Comparison of ENCODE assay signal across 11 cellular contexts in the genomic region with DNA sequence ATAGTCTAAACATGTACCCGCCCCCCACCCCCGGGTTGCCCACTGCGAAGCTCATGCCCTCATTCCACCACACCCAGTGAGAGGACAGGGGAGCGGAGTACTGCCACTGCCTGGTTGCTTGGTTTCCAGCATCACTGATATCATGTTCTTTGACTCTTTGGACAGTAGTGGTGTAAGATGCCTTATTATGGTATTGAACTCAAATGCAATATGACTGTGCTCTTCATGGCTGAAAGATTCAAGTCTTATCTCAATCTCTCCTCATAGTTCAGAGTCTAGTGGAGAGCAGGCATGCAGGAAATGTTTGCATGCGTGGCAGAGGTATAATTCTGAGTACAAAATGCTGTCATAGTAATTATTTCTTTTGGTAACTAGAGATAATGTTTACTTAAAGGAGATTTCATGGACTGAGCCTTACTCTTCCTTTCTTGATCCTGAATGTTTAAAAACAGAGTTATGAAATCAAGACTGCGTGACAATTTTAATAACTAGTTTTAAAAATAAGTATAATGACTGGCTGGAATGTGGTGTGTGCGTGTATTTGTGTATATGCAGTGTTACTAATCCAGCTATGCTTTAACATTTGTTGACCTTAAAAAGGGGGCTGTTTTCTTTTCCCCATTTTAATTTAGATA. TPM values are rescaled to one million over a fixed set of nuclear protein-coding genes. Genes with fewer than 3 reads are reported as not detected.
DNase-seq lines count a peak whose midpoint lies in the region; TF ChIP-seq lines count a peak whose summit lies in the region.
"Not testable (repeated sequence)": the region's sequence is repeated elsewhere in the genome, so short reads cannot be mapped to it uniquely, and the experiment has no call there.
"Had no signal": no experiment of that assay in that cellular context is flagged by ENCODE, and none has a peak within 500 bp of the region (broad histone marks: within the 10 kb centered on the region; RNA-seq: fewer than 3 reads in every experiment).

No MANE protein-coding gene starts in this region.

- not testable (repeated sequence) for H3K36me3 Mint-ChIP-seq in osteocyte (ENCODE audit: unreplicated experiment)
- H3K36me3 Mint-ChIP-seq in type B pancreatic cell = peaks cover 29% of the 10 kb centered on the region

- not testable (repeated sequence) for H3K4me3 ChIP-seq in adipocyte (ENCODE audit: low read length); fibroblast of villous mesenchyme (ENCODE audit: low read depth, low read length); left ventricle myocardium inferior

- H3K27me3 Mint-ChIP-seq in osteocyte (ENCODE audit: unreplicated experiment); type B pancreatic cell: not testable (repeated sequence)

- not testable (repeated sequence) for H3K9ac ChIP-seq in adipocyte (ENCODE audit: low read length)

- not testable (repeated sequence) for H3K9me3 ChIP-seq in adipocyte (ENCODE audit: control insufficient read depth, low read length); left ventricle myocardium inferior (replicated peaks)

- peak; percentile 19 for DNase-seq in HCEC 1CT
- DNase-seq in adipocyte (ENCODE audit: low read depth) = peak; percentile 86
- DNase-seq in dedifferentiated amniotic fluid mesenchymal stem cell (ENCODE audit: extremely low spot score) = peak; percentile 86
- peak; percentile 73 for DNase-seq in fibroblast of villous mesenchyme (ENCODE audit: low read depth)
- DNase-seq in left ventricle myocardium inferior; osteocyte (ENCODE audit: extremely low spot score, unreplicated experiment); type B pancreatic cell (ENCODE audit: extremely low spot score, unreplicated experiment): not testable (repeated sequence)
- DNase-seq in kidney tubule cell (ENCODE audit: low spot score) = peak; percentile 75

- H3K4me1 ChIP-seq in adipocyte (ENCODE audit: control insufficient read depth, insufficient read depth, low read length) = not testable (repeated sequence)
- peaks cover 64% of the 10 kb centered on the region for H3K4me1 ChIP-seq in left ventricle myocardium inferior

- H3K27ac Mint-ChIP-seq in osteocyte (ENCODE audit: unreplicated experiment) (peak overlapping the region; percentile 87), type B pancreatic cell (peak overlapping the region; percentile 34)

- not testable (repeated sequence) for H3K36me3 ChIP-seq in adipocyte (ENCODE audit: control insufficient read depth, insufficient read depth, low read length, severe bottlenecking); left ventricle myocardium inferior

- peak overlapping the region; percentile 56 for H3K27ac ChIP-seq in left ventricle myocardium inferior (replicated peaks)

- TF ChIP-seq CTCF in fibroblast of villous mesenchyme (IDR thresholded peaks at IDR 0.05; ENCODE audit: insufficient read depth, low read depth, low read length); left ventricle myocardium inferior (IDR thresholded peaks at IDR 0.05; ENCODE audit: borderline replicate concordance); osteocyte (IDR thresholded peaks at IDR 0.05); type B pancreatic cell (conservative IDR thresholded peaks at IDR 0.05): not testable (repeated sequence)

- H3K4me3 Mint-ChIP-seq in osteocyte (ENCODE audit: unreplicated experiment) = peak overlapping the region; percentile 16
- H3K4me3 Mint-ChIP-seq in type B pancreatic cell = not testable (repeated sequence)

- not testable (repeated sequence) for H3K27me3 ChIP-seq in adipocyte (replicated peaks; ENCODE audit: control insufficient read depth, insufficient read depth, low read length); left ventricle myocardium inferior (ENCODE audit: low read depth)

- intact Hi-C loops in left ventricle myocardium inferior (cut with micrococcal nuclease) = not testable (repeated sequence)

- H3K9me3 Mint-ChIP-seq in osteocyte (ENCODE audit: unreplicated experiment); type B pancreatic cell: not testable (repeated sequence)

- peaks cover 53% of the 10 kb centered on the region for H3K4me1 Mint-ChIP-seq in osteocyte (ENCODE audit: unreplicated experiment)
- peaks cover 25% of the 10 kb centered on the region for H3K4me1 Mint-ChIP-seq in type B pancreatic cell (ENCODE audit: unreplicated experiment)

RNA-seq across cellular contexts. Expression of a gene that starts 55.6 kb away (rescaled TPM):
- total RNA-seq in fibroblast of villous mesenchyme (0.86 and 1.3 TPM in 2 replicates), left ventricle myocardium inferior (5.5 TPM), osteocyte (1.4 and 1.6 TPM in 2 replicates), type B pancreatic cell (ENCODE audit: low replicate concordance) (2.5 and 3.4 TPM in 2 replicates)
- total RNA-seq: CD4-positive, alpha-beta T cell; GM12878; OCI-LY7 had no signal
